In genomic region chr20:46774943-46775560, GRCh38 we compare ENCODE assay signal across 19 cellular contexts.
DNase-seq lines count a peak whose midpoint lies in the region; ATAC-seq and TF ChIP-seq lines count a peak whose summit lies in the region.
"Had no signal": no experiment of that assay in that cellular context is flagged by ENCODE, and none has a peak within 500 bp of the region (broad histone marks: within the 10 kb centered on the region; RNA-seq: fewer than 3 reads in every experiment).

No MANE protein-coding gene starts in this region.

- H3K4ac ChIP-seq in trophoblast cell (ENCODE audit: low read depth, low read length), result no peak overlapping the region

- H3K9me2 ChIP-seq in HCT116 (ENCODE audit: insufficient read depth), result no peaks in the 10 kb centered on the region
- H3K9me2 ChIP-seq: SK-N-SH had no signal

- H3K36me3 Mint-ChIP-seq in activated T-helper 2 cell treated with anti-CD3 and anti-CD28 coated beads, Interferon-gamma antibody, Interleukin-2, Interleukin-4, amounts not matched to agents 10 μg/mL and 5 μg/mL and 100 μg/mL, durations not matched to agents 14 hours and 24 hours and 36 hours (ENCODE audit: low read depth), result no peaks in the 10 kb centered on the region

- H3K4me2 ChIP-seq in HCT116 (ENCODE audit: low read length), result peak overlapping the region; percentile 56
- no peak overlapping the region for H3K4me2 ChIP-seq in trophoblast cell (ENCODE audit: low read length)
- H3K4me2 ChIP-seq: GM23338, SK-N-SH had no signal

- H3K9me3 Mint-ChIP-seq in activated T-helper 2 cell treated with anti-CD3 and anti-CD28 coated beads, Interferon-gamma antibody, Interleukin-2, Interleukin-4, amounts not matched to agents 10 μg/mL and 5 μg/mL and 100 μg/mL, durations not matched to agents 14 hours and 24 hours and 36 hours, result no peaks in the 10 kb centered on the region
- H3K9me3 Mint-ChIP-seq: GM23338, H9 had no signal

- no peaks in the 10 kb centered on the region for H3K79me2 ChIP-seq in HCT116 (ENCODE audit: insufficient read depth, low read length)
- H3K79me2 ChIP-seq in trophoblast cell (ENCODE audit: control insufficient read depth, insufficient read depth, low read length, poor library complexity), result no peaks in the 10 kb centered on the region

- H4K91ac ChIP-seq in trophoblast cell (ENCODE audit: low read depth, low read length), result no peak overlapping the region

- CTCF ChIA-PET in HCT116 (lab: Charles Lee) (interaction anchor here (1.2 kb wide), 1 partner anchor 376 kb away, joined by 3 read pairs; no protein-coding TSS in a partner anchor), RWPE1 (lab: Yijun Ruan, JAX) (no interaction called here)

- no peak overlapping the region for H4K8ac ChIP-seq in trophoblast cell (ENCODE audit: low read depth, low read length)

- H2BK5ac ChIP-seq in trophoblast cell (ENCODE audit: low read depth, low read length, poor library complexity), result no peak overlapping the region

- H3K27ac Mint-ChIP-seq in activated T-helper 2 cell treated with anti-CD3 and anti-CD28 coated beads, Interferon-gamma antibody, Interleukin-2, Interleukin-4, amounts not matched to agents 10 μg/mL and 5 μg/mL and 100 μg/mL, durations not matched to agents 14 hours and 24 hours and 36 hours, result no peak overlapping the region
- H3K27ac Mint-ChIP-seq: GM23338, H9, T-helper 17 cell had no signal

- H3K27me3 ChIP-seq in HCT116 (ENCODE audit: insufficient read depth, low read length) (peaks cover 9% of the 10 kb centered on the region; the same call in 1 of the 2 replicates), trophoblast cell (ENCODE audit: insufficient read depth, low read length) (no peaks in the 10 kb centered on the region)
- H3K27me3 ChIP-seq: MG63, Peyer's patch had no signal

- no peak overlapping the region for H2BK120ac ChIP-seq in trophoblast cell (ENCODE audit: insufficient read depth, low read length, poor library complexity)

- no peak overlapping the region for H3K23ac ChIP-seq in trophoblast cell (ENCODE audit: low read length)

- H3K9me3 ChIP-seq in HCT116 (ENCODE audit: control insufficient read depth in 1 of 2, insufficient read depth in 1 of 2, low read depth in 1 of 2, low read length in 2 of 2), result no peaks in the 10 kb centered on the region
- no peaks in the 10 kb centered on the region for H3K9me3 ChIP-seq in trophoblast cell (ENCODE audit: insufficient read depth, low read depth, low read length)
- H3K9me3 ChIP-seq: MG63, Peyer's patch, SK-N-SH had no signal

- intact Hi-C loops in HCT116 (cut with micrococcal nuclease), result no loop called here
- intact Hi-C loops in activated T-helper 2 cell treated with anti-CD3 and anti-CD28 coated beads, Interferon-gamma antibody, Interleukin-2, Interleukin-4, amounts not matched to agents 10 μg/mL and 5 μg/mL and 100 μg/mL, durations not matched to agents 14 hours and 24 hours and 36 hours (cut with micrococcal nuclease), result no loop called here

- no peak overlapping the region for H2AK5ac ChIP-seq in trophoblast cell (ENCODE audit: low read length)

- no peaks in the 10 kb centered on the region for H3K79me1 ChIP-seq in trophoblast cell (ENCODE audit: low read length)

- H3K4me3 Mint-ChIP-seq in activated T-helper 2 cell treated with anti-CD3 and anti-CD28 coated beads, Interferon-gamma antibody, Interleukin-2, Interleukin-4, amounts not matched to agents 10 μg/mL and 5 μg/mL and 100 μg/mL, durations not matched to agents 14 hours and 24 hours and 36 hours (ENCODE audit: low read depth), result no peak overlapping the region
- H3K4me3 Mint-ChIP-seq: GM23338, H9, T-helper 17 cell had no signal

- RAD21 ChIA-PET in HCT116 (lab: Charles Lee; ENCODE audit: low non-redundant PET in 1 of 2, low total read pairs in 2 of 2, uncharacterized antibody in 2 of 2, unreplicated experiment in 2 of 2), result interaction anchor here in 1 of 2 experiments (1.2 kb wide), 1 partner anchor 22 kb away, joined by 3 read pairs; no protein-coding TSS in a partner anchor

- no peak for TF ChIP-seq RAD21 in HCT116 (IDR thresholded peaks at IDR 0.05; ENCODE audit: low read depth)

- H3K4me1 ChIP-seq in HCT116 (ENCODE audit: control insufficient read depth in 1 of 2, insufficient read depth in 2 of 2, low read length in 2 of 2), result peaks cover 4 to 19% of the 10 kb centered on the region in 2 experiments; a peak in 2 of 4 replicates
- H3K4me1 ChIP-seq in trophoblast cell (ENCODE audit: control insufficient read depth in 1 of 2, insufficient read depth in 2 of 2, low read length in 2 of 2), result peaks cover 3 to 18% of the 10 kb centered on the region in 2 experiments
- H3K4me1 ChIP-seq: Peyer's patch had no signal

- H3K18ac ChIP-seq in trophoblast cell (ENCODE audit: low read length), result no peak overlapping the region

- POLR2A ChIA-PET in HCT116 (lab: Charles Lee), result no interaction called here
- POLR2A ChIA-PET in RWPE1 (lab: Yijun Ruan, JAX; ENCODE audit: low non-redundant PET), result no interaction called here

- no peaks in the 10 kb centered on the region for H3K4me1 Mint-ChIP-seq in activated T-helper 2 cell treated with anti-CD3 and anti-CD28 coated beads, Interferon-gamma antibody, Interleukin-2, Interleukin-4, amounts not matched to agents 10 μg/mL and 5 μg/mL and 100 μg/mL, durations not matched to agents 14 hours and 24 hours and 36 hours (ENCODE audit: low read depth)

- no CpG with 5 or more reads among the region's 9 CpGs for WGBS in trophoblast cell (ENCODE audit: extremely low coverage, insufficient coverage, insufficient read length)

- H3K27ac ChIP-seq in HCT116 (ENCODE audit: low read depth, low read length) (no peak overlapping the region), RWPE1 (no peak overlapping the region), trophoblast cell (ENCODE audit: low read depth, low read length) (no peak overlapping the region)
- H3K27ac ChIP-seq: HL-60, Peyer's patch had no signal

- H2BK12ac ChIP-seq in trophoblast cell (ENCODE audit: low read length), result no peak overlapping the region

- no peak for TF ChIP-seq POLR2A in HCT116 (IDR thresholded peaks at IDR 0.05; ENCODE audit: borderline replicate concordance, extremely low read depth, insufficient read depth, insufficient read length)

- H3K4me3 ChIP-seq in HCT116 (replicated peaks in 1 of 2; ENCODE audit: low read depth in 1 of 2, low read length in 2 of 2), result no peak overlapping the region
- no peak overlapping the region for H3K4me3 ChIP-seq in trophoblast cell (ENCODE audit: low read depth, low read length)
- H3K4me3 ChIP-seq: GM23338, MG63, Peyer's patch had no signal

- H3K36me3 ChIP-seq in HCT116 (ENCODE audit: control insufficient read depth in 1 of 2, insufficient read depth in 2 of 2, low read length in 2 of 2), result no peaks in the 10 kb centered on the region
- H3K36me3 ChIP-seq in trophoblast cell (ENCODE audit: control insufficient read depth in 1 of 2, insufficient read depth in 2 of 2, low read length in 2 of 2), result no peaks in the 10 kb centered on the region
- H3K36me3 ChIP-seq: MG63, Peyer's patch had no signal

- peaks cover 8% of the 10 kb centered on the region for H3K27me3 Mint-ChIP-seq in activated T-helper 2 cell treated with anti-CD3 and anti-CD28 coated beads, Interferon-gamma antibody, Interleukin-2, Interleukin-4, amounts not matched to agents 10 μg/mL and 5 μg/mL and 100 μg/mL, durations not matched to agents 14 hours and 24 hours and 36 hours (ENCODE audit: low read depth)

- no peak overlapping the region for H3K14ac ChIP-seq in trophoblast cell (ENCODE audit: low read length)

- DNase-seq in NCI-H82 (lab: John Stamatoyannopoulos, UW) (peak; percentile 22), NCI-H82 treated with DMSO at 0.1 percent for 48 hours (lab: John Stamatoyannopoulos, UW; ENCODE audit: unreplicated experiment) (no peak), HCT116 (ENCODE audit: low read depth, low spot score) (peak; percentile 22), RWPE1 (ENCODE audit: low spot score) (peak; percentile 40), trophoblast cell (peak; percentile 21 to 49), islet precursor cell (no peak)
- no peak for DNase-seq in stimulated activated CD8-positive, alpha-beta memory T cell treated with anti-CD3 and anti-CD28 coated beads, Interleukin-4, amount 100 ng/mL, for 48 hours
- no peak for DNase-seq in activated T-helper 2 cell treated with anti-CD3 and anti-CD28 coated beads, Interferon-gamma antibody, Interleukin-2, Interleukin-4, amounts not matched to agents 10 μg/mL and 5 μg/mL and 100 μg/mL, durations not matched to agents 14 hours and 24 hours and 36 hours (ENCODE audit: low spot score)
- DNase-seq: H9; Karpas-422; MG63; NCI-H1694; NCI-H446 treated with DMSO at 0.1 percent for 48 hours; NK-92 treated with Interleukin-12 subunit alpha and Interleukin-12 subunit beta, amount 100 ng/mL, for 24 hours; Peyer's patch; SK-N-SH; T-helper 17 cell had no signal

- BruUV-seq in HCT116 (replicated peaks; lab: Mats Ljungman, UMichigan), result no TSS peak

- peak; percentile 84 for ATAC-seq in HCT116
- ATAC-seq: GM23338, T-helper 17 cell had no signal

- H2AFZ ChIP-seq in HCT116 (ENCODE audit: low read depth, low read length, poor library complexity, severe bottlenecking) (no peak overlapping the region), trophoblast cell (ENCODE audit: insufficient read depth, low read length, poor library complexity) (no peak overlapping the region)

- H4K20me1 ChIP-seq in HCT116 (ENCODE audit: insufficient read depth), result no peaks in the 10 kb centered on the region

- TF ChIP-seq CTCF in HCT116 (IDR thresholded peaks at IDR 0.05 in 2 of 3, conservative IDR thresholded peaks at IDR 0.05 in 1 of 3; ENCODE audit: borderline replicate concordance in 1 of 3, insufficient read depth in 1 of 3, low read depth in 2 of 3, low read length in 2 of 3) (no peak), RWPE1 (conservative IDR thresholded peaks at IDR 0.05; ENCODE audit: low read depth) (no peak)

- H3K9ac ChIP-seq in HCT116 (ENCODE audit: low read length) (no peak overlapping the region), trophoblast cell (ENCODE audit: low read length) (no peak overlapping the region)
- H3K9ac ChIP-seq: SK-N-SH had no signal

- no peak overlapping the region for H4K12ac ChIP-seq in trophoblast cell (ENCODE audit: low read depth, low read length)

TF ChIP-seq in HCT116, 20 proteins besides CTCF, POLR2A, EP300 and RAD21 (continues in another document):
- TF ChIP-seq MAX (IDR thresholded peaks at IDR 0.05) (no peak), SIN3A (IDR thresholded peaks at IDR 0.05; ENCODE audit: low read depth) (no peak), EGR1 (IDR thresholded peaks at IDR 0.05; ENCODE audit: low read depth) (no peak), ELF1 (IDR thresholded peaks at IDR 0.05; ENCODE audit: borderline replicate concordance, low read depth) (no peak), FOSL1 (IDR thresholded peaks at IDR 0.05; ENCODE audit: low read depth) (peak; percentile 54; the same call in 1 of the 2 replicates), ZFX (IDR thresholded peaks at IDR 0.05) (no peak), YY1 (IDR thresholded peaks at IDR 0.05; ENCODE audit: extremely low read depth, insufficient replicate concordance, low read depth, low read length) (no peak)

Comparison
In these comparisons a context has a peak if more than half of its experiments do, and no peak if none do; other contexts are left out.
1. DNase-seq: peak in NCI-H82 (single experiment), HCT116 (single experiment), RWPE1 (single experiment) and trophoblast cell (2 of 2); none in NCI-H82 treated with DMSO at 0.1 percent for 48 hours (single experiment), islet precursor cell (single experiment), stimulated activated CD8-positive, alpha-beta memory T cell treated with anti-CD3 and anti-CD28 coated beads, Interleukin-4, amount 100 ng/mL, for 48 hours (single experiment) and activated T-helper 2 cell treated with anti-CD3 and anti-CD28 coated beads, Interferon-gamma antibody, Interleukin-2, Interleukin-4, amounts not matched to agents 10 μg/mL and 5 μg/mL and 100 μg/mL, durations not matched to agents 14 hours and 24 hours and 36 hours (single experiment).